18 cellular contexts compared by ENCODE assay signal in the genomic region with DNA sequence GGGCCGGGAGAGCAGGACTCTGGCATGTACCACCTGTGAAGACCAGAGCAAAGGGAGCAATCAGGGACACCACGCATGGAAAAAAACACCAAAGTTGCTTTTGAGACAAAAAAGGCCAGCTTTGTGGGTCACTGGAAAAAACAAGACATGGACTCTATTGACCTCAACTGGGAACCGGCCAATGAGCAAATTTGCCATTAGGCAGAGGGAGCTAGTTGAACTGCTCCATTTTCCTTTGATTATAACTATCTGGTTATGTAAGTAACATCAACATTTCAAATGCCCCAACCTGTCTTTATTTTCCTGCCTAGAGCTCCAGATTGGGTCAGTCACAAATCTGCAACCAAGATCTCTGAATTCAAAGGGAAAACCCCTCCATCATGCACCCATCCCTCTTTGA.
DNase-seq lines count a peak whose midpoint lies in the region; ATAC-seq and TF ChIP-seq lines count a peak whose summit lies in the region.
"Had no signal": no experiment of that assay in that cellular context is flagged by ENCODE, and none has a peak within 500 bp of the region (broad histone marks: within the 10 kb centered on the region; RNA-seq: fewer than 3 reads in every experiment).

No MANE protein-coding gene starts in this region.

- H2BK120ac ChIP-seq in H9 (ENCODE audit: low read depth, low read length, poor library complexity, severe bottlenecking) = no peak overlapping the region

- no peak overlapping the region for H3K9ac ChIP-seq in H9 (ENCODE audit: extremely low read depth, insufficient read length, low read length)

- H3K27ac ChIP-seq in H9 (ENCODE audit: insufficient read length, low read depth, low read length) (no peak overlapping the region), esophagus muscularis mucosa (replicated peaks in 1 of 4) (peak overlapping the region in 3 of 4 donors; percentile 20 to 37 (median 28)), thoracic aorta (peak overlapping the region in 1 of 2 donors; percentile 19), transverse colon (no peak overlapping the region)
- H3K27ac ChIP-seq: A549, C4-2B had no signal

- no peaks in the 10 kb centered on the region for H3K79me1 ChIP-seq in H9 (ENCODE audit: insufficient read depth, low read depth, low read length, poor library complexity, severe bottlenecking)

- H3K36me3 Mint-ChIP-seq in H9 (ENCODE audit: insufficient read depth in 1 of 3, low read depth in 3 of 3) = no peaks in the 10 kb centered on the region
- H3K36me3 Mint-ChIP-seq in WTC11 = no peaks in the 10 kb centered on the region

- no peak overlapping the region for H3K14ac ChIP-seq in H9 (ENCODE audit: insufficient read depth, low read length)

- H3K9me3 Mint-ChIP-seq in H9 = no peaks in the 10 kb centered on the region
- no peaks in the 10 kb centered on the region for H3K9me3 Mint-ChIP-seq in WTC11
- H3K9me3 Mint-ChIP-seq: HFFc6 had no signal

- H3K27me3 Mint-ChIP-seq in H9 (ENCODE audit: low read depth) (no peaks in the 10 kb centered on the region; the same call in 1 of the 2 replicates), WTC11 (ENCODE audit: low read depth) (no peaks in the 10 kb centered on the region)
- H3K27me3 Mint-ChIP-seq: CD4-positive, alpha-beta T cell had no signal

- no peak overlapping the region for H2BK5ac ChIP-seq in H9 (ENCODE audit: insufficient read length, low read length)

- H4K5ac ChIP-seq in H9 (ENCODE audit: insufficient read length, low read depth, low read length) = no peak overlapping the region

- no peak overlapping the region for H3K4ac ChIP-seq in H9 (ENCODE audit: low read depth, low read length)

- peaks cover 0 to 5% (median 2%) of the 10 kb centered on the region in 4 donors for H3K36me3 ChIP-seq in esophagus muscularis mucosa
- no peaks in the 10 kb centered on the region for H3K36me3 ChIP-seq in thoracic aorta
- no peaks in the 10 kb centered on the region for H3K36me3 ChIP-seq in transverse colon

- 0 out of 5 replicates have a peak overlapping the region, but pooled peaks of 1 of the 2 experiments have one; percentile 0 for H3K4me3 Mint-ChIP-seq in H9
- no peak overlapping the region for H3K4me3 Mint-ChIP-seq in WTC11
- H3K4me3 Mint-ChIP-seq: CD4-positive, alpha-beta T cell; HFFc6 had no signal

- ATAC-seq in WTC11 (no peak; the same call in none of the 2 replicates), thoracic aorta (ENCODE audit: insufficient number of reproducible peaks, low FRiP score, low read depth) (no peak), HG02973 (IDR thresholded peaks at IDR 0.05; ENCODE audit: unreplicated experiment) (no peak)
- ATAC-seq: A549, GM12878, HCT116 had no signal

- no peak overlapping the region for H3K18ac ChIP-seq in H9 (ENCODE audit: insufficient read length, low read depth, low read length)

- H3K9me3 ChIP-seq in H9 (ENCODE audit: control insufficient read depth, low read depth, low read length) = no peaks in the 10 kb centered on the region
- no peaks in the 10 kb centered on the region for H3K9me3 ChIP-seq in esophagus muscularis mucosa
- no peaks in the 10 kb centered on the region for H3K9me3 ChIP-seq in thoracic aorta
- H3K9me3 ChIP-seq in transverse colon = no peaks in the 10 kb centered on the region
- H3K9me3 ChIP-seq: A549 had no signal

- DNase-seq in H9 (no peak), WTC11 (ENCODE audit: low spot score) (no peak), esophagus muscularis mucosa (ENCODE audit: extremely low spot score) (no peak), thoracic aorta (ENCODE audit: low spot score) (no peak), transverse colon (no peak)
- DNase-seq in activated CD8-positive, alpha-beta memory T cell treated with anti-CD3 and anti-CD28 coated beads, Interleukin-2, amount 50 U/mL, for 48 hours = no peak
- DNase-seq: AML-193; CD4-positive, alpha-beta T cell; DMS153; DMS79 treated with DMSO at 0.1 percent for 48 hours; GF-D8; HFFc6; KG1 had no signal

- POLR2A ChIA-PET in WTC11 (lab: Charles Lee) = no interaction called here

- H3K27me3 ChIP-seq in H9 (ENCODE audit: insufficient read depth, low read length) = no peaks in the 10 kb centered on the region
- H3K27me3 ChIP-seq in esophagus muscularis mucosa = no peaks in the 10 kb centered on the region
- H3K27me3 ChIP-seq in thoracic aorta (replicated peaks; ENCODE audit: insufficient read depth) = no peaks in the 10 kb centered on the region
- H3K27me3 ChIP-seq in transverse colon = no peaks in the 10 kb centered on the region

- no peaks in the 10 kb centered on the region for H3K23me2 ChIP-seq in H9 (ENCODE audit: insufficient read length, low read depth, low read length, poor library complexity, severe bottlenecking)

- H3K27ac Mint-ChIP-seq in H9 (peak overlapping the region; percentile 36 to 63 (median 56); a peak in 4 of 7 replicates), WTC11 (peak overlapping the region; percentile 80)
- H3K27ac Mint-ChIP-seq: CD4-positive, alpha-beta T cell; HFFc6 had no signal

- H2BK20ac ChIP-seq in H9 (ENCODE audit: low read depth, low read length, poor library complexity, severe bottlenecking) = no peak overlapping the region

- H2AK5ac ChIP-seq in H9 (ENCODE audit: insufficient read length, low read length) = no peak overlapping the region

- H2AFZ ChIP-seq in H9 (ENCODE audit: low read length) = no peak overlapping the region

- H3K4me1 Mint-ChIP-seq in H9 (peaks cover 21 to 23% of the 10 kb centered on the region in 2 experiments), WTC11 (peaks cover 50% of the 10 kb centered on the region)

- intact Hi-C loops in esophagus muscularis mucosa (cut with DNase I) = no loop called here
- intact Hi-C loops in transverse colon (cut with DNase I; ENCODE audit: low total_unique reads) = no loop called here

- H4K8ac ChIP-seq in H9 (replicated peaks; ENCODE audit: insufficient read length, low read depth, low read length) = no peak overlapping the region

- TF ChIP-seq POLR2A in esophagus muscularis mucosa (IDR thresholded peaks at IDR 0.05; ENCODE audit: low read depth) (no peak), transverse colon (IDR thresholded peaks at IDR 0.05) (no peak)

- in situ Hi-C loops in transverse colon (cut with MboI; ENCODE audit: low pct_ligation_motif_present in 1 of 4, low pct_unique_long_range_greater_than_20kb in 1 of 4, low sequenced_read_pairs in 3 of 4) = no loop called here

- H3K56ac ChIP-seq in H9 (ENCODE audit: insufficient read length, low read depth, low read length) = no peak overlapping the region

- WGBS in H9 (ENCODE audit: extremely low coverage, insufficient read length, low lambda C conversion rate) = no CpG with 5 or more reads among the region's 3 CpGs
- WGBS in esophagus muscularis mucosa = 87% methylated on average over 3 of the region's 3 CpGs
- 83 to 100% methylated on average over 3 of the region's 3 CpGs for WGBS in transverse colon (ENCODE audit: low coverage in 1 of 2), 2 donors

- H3K4me2 ChIP-seq in H9 (ENCODE audit: insufficient read depth, insufficient read length, low read length) = no peak overlapping the region
- H3K4me2 ChIP-seq: A549 had no signal

- H3T11ph ChIP-seq in H9 (ENCODE audit: low read length) = no peak overlapping the region

- no peaks in the 10 kb centered on the region for H3K79me2 ChIP-seq in H9 (ENCODE audit: insufficient read depth, low read length)

- no peak overlapping the region for H3K4me3 ChIP-seq in esophagus muscularis mucosa
- H3K4me3 ChIP-seq in thoracic aorta = peak overlapping the region; percentile 31
- H3K4me3 ChIP-seq in transverse colon = no peak overlapping the region
- H3K4me3 ChIP-seq: A549, GM12878 had no signal

- TF ChIP-seq EP300 in esophagus muscularis mucosa (IDR thresholded peaks at IDR 0.05) (no peak), transverse colon (IDR thresholded peaks at IDR 0.05; ENCODE audit: low read depth) (no peak)

- no peaks in the 10 kb centered on the region for H4K20me1 ChIP-seq in H9 (ENCODE audit: control insufficient read depth, insufficient read depth, insufficient read length)

- H2BK12ac ChIP-seq in H9 (ENCODE audit: insufficient read length, low read depth, low read length) = no peak overlapping the region

- H3K23ac ChIP-seq in H9 (ENCODE audit: insufficient read length, low read depth, low read length) = no peak overlapping the region

- no peak for TF ChIP-seq CTCF in H9 (conservative IDR thresholded peaks at IDR 0.05)
- TF ChIP-seq CTCF in WTC11 (IDR thresholded peaks at IDR 0.05) = no peak
- TF ChIP-seq CTCF in esophagus muscularis mucosa (IDR thresholded peaks at IDR 0.05) = no peak
- TF ChIP-seq CTCF in thoracic aorta (IDR thresholded peaks at IDR 0.05) = no peak
- no peak for TF ChIP-seq CTCF in transverse colon (IDR thresholded peaks at IDR 0.05)

- H4K91ac ChIP-seq in H9 (ENCODE audit: insufficient read length, low read depth, low read length) = no peak overlapping the region

- CTCF ChIA-PET in WTC11 (lab: Charles Lee) = no interaction called here

- H2BK15ac ChIP-seq in H9 (ENCODE audit: low read depth, low read length) = no peak overlapping the region

- peaks cover 2% of the 10 kb centered on the region; the same call in 1 of the 2 replicates for H3K4me1 ChIP-seq in H9 (ENCODE audit: insufficient read depth, low read length)
- H3K4me1 ChIP-seq in esophagus muscularis mucosa = peaks cover 0 to 27% (median 21%) of the 10 kb centered on the region in 4 donors
- H3K4me1 ChIP-seq in thoracic aorta (ENCODE audit: control insufficient read depth in 1 of 2, low read depth in 2 of 2) = peaks cover 19 to 44% of the 10 kb centered on the region in 2 donors
- no peaks in the 10 kb centered on the region for H3K4me1 ChIP-seq in transverse colon
- H3K4me1 ChIP-seq: A549 had no signal

TF ChIP-seq in WTC11, 78 proteins besides CTCF, POLR2A, EP300 and RAD21 (continues in another document):
- TF ChIP-seq, protein P1, sequence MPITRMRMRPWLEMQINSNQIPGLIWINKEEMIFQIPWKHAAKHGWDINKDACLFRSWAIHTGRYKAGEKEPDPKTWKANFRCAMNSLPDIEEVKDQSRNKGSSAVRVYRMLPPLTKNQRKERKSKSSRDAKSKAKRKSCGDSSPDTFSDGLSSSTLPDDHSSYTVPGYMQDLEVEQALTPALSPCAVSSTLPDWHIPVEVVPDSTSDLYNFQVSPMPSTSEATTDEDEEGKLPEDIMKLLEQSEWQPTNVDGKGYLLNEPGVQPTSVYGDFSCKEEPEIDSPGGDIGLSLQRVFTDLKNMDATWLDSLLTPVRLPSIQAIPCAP (CRISPR knock-in tag; IDR thresholded peaks at IDR 0.05) = no peak

Comparison
In these comparisons a context has a peak if more than half of its experiments do, and no peak if none do; other contexts are left out.
1. H3K27ac ChIP-seq: peak in esophagus muscularis mucosa (3 of 4); none in H9 (single experiment) and transverse colon (0 of 4).